Comparison of ENCODE assay signal across 26 cellular contexts in the genomic region with DNA sequence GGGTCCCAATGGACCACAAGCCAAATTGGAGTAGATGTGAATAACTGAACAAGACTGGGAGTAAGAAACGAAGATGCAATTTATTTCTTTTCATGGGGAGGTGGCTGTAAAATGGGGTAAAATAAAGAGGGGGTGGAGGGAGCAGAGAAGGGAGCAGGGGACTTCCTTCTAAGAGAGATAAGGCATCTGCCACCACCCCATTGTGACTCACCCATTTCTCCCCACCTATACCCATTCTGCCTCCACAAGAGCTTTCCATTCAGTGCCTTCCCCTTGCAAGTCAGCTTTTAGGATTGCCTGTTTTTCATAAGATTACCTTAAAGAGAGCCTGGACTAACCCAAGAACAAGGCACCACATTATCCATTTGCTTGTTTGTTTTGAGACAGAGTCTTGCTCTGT.
DNase-seq lines count a peak whose midpoint lies in the region; ATAC-seq, FAIRE-seq and TF ChIP-seq lines count a peak whose summit lies in the region.
"Had no signal": no experiment of that assay in that cellular context is flagged by ENCODE, and none has a peak within 500 bp of the region (broad histone marks: within the 10 kb centered on the region; RNA-seq: fewer than 3 reads in every experiment).

No MANE protein-coding gene starts in this region.

- H3K27me3 ChIP-seq in K562 (ENCODE audit: control insufficient read depth in 2 of 2, insufficient read depth in 2 of 2, low read length in 2 of 2) (peaks cover 14 to 44% of the 10 kb centered on the region in 2 experiments), osteoblast (ENCODE audit: insufficient read depth, low read length) (peaks cover 88% of the 10 kb centered on the region), colonic mucosa (peaks cover 70% of the 10 kb centered on the region)

- no peaks in the 10 kb centered on the region for H3K9me3 Mint-ChIP-seq in activated T-cell treated with anti-CD3 and anti-CD28 coated beads, Interleukin-2, amount 50 U/mL, for 4 hours
- no peaks in the 10 kb centered on the region for H3K9me3 Mint-ChIP-seq in activated T-cell treated with anti-CD3 and anti-CD28 coated beads, Interleukin-2, amount 50 U/mL, for 24 hours

- H3K4me1 Mint-ChIP-seq in activated T-cell treated with anti-CD3 and anti-CD28 coated beads, Interleukin-2, amount 50 U/mL, for 4 hours (ENCODE audit: low read depth), result peaks cover 21% of the 10 kb centered on the region
- H3K4me1 Mint-ChIP-seq in activated T-cell treated with anti-CD3 and anti-CD28 coated beads, Interleukin-2, amount 50 U/mL, for 24 hours (ENCODE audit: low read depth), result peaks cover 31% of the 10 kb centered on the region

- H4K20me1 ChIP-seq in K562 (replicated peaks; ENCODE audit: control insufficient read depth, insufficient read depth, low read length), result no peaks in the 10 kb centered on the region; the same call in 1 of the 2 replicates
- H4K20me1 ChIP-seq in osteoblast (ENCODE audit: insufficient read depth, low read length), result no peaks in the 10 kb centered on the region
- H4K20me1 ChIP-seq: BLaER1 had no signal

- no peak for TF ChIP-seq RAD21 in K562 (CRISPR knock-in tag; conservative IDR thresholded peaks at IDR 0.05 in 1 of 2, IDR thresholded peaks at IDR 0.05 in 1 of 2)

- no peaks in the 10 kb centered on the region for H3K79me2 ChIP-seq in K562 (ENCODE audit: control insufficient read depth, insufficient read depth, low read length)
- no peaks in the 10 kb centered on the region for H3K79me2 ChIP-seq in osteoblast (ENCODE audit: insufficient read depth, low read length)

- no peak for TF ChIP-seq POLR2A in K562 (conservative IDR thresholded peaks at IDR 0.05)

- no peak overlapping the region for H3K27ac Mint-ChIP-seq in activated T-cell treated with anti-CD3 and anti-CD28 coated beads, Interleukin-2, amount 50 U/mL, for 24 hours
- H3K27ac Mint-ChIP-seq: B cell; CD4-positive, CD25-positive, alpha-beta regulatory T cell; H9 had no signal

- H2AFZ ChIP-seq in K562 (ENCODE audit: low read depth, low read length) (no peak overlapping the region), osteoblast (ENCODE audit: low read length) (no peak overlapping the region)
- H2AFZ ChIP-seq: GM23248 had no signal

- no peak overlapping the region for H3K4me2 ChIP-seq in K562 (ENCODE audit: insufficient read depth, low read length)
- H3K4me2 ChIP-seq in osteoblast (ENCODE audit: insufficient read depth, low read length), result no peak overlapping the region
- H3K4me2 ChIP-seq: BLaER1 had no signal

- ATAC-seq in activated T-cell treated with anti-CD3 and anti-CD28 coated beads, Interleukin-2, amount 50 U/mL, for 4 hours, result peak; percentile 36 to 56
- ATAC-seq in K562, result no peak
- ATAC-seq: GM12878, HCT116 had no signal

- H3K4me3 ChIP-seq in K562, result no peak overlapping the region
- H3K4me3 ChIP-seq in osteoblast (ENCODE audit: insufficient read depth, low read length), result no peak overlapping the region
- H3K4me3 ChIP-seq in colonic mucosa, result no peak overlapping the region
- H3K4me3 ChIP-seq: BLaER1, GM12878, GM23248 had no signal

- in situ Hi-C loops in K562 (cut with MboI), result no loop called here

- no TSS peak for BruUV-seq in K562 (replicated peaks; lab: Mats Ljungman, UMichigan)

- H3K9ac ChIP-seq in K562 (ENCODE audit: insufficient read depth in 1 of 2, low read depth in 2 of 2, low read length in 2 of 2) (no peak overlapping the region), colonic mucosa (ENCODE audit: low read depth in 2 of 2, low read length in 2 of 2) (no peak overlapping the region)
- H3K9ac ChIP-seq: BLaER1, GM23248 had no signal

- no peak overlapping the region for H3K4me3 Mint-ChIP-seq in activated T-cell treated with anti-CD3 and anti-CD28 coated beads, Interleukin-2, amount 50 U/mL, for 4 hours
- H3K4me3 Mint-ChIP-seq in activated T-cell treated with anti-CD3 and anti-CD28 coated beads, Interleukin-2, amount 50 U/mL, for 24 hours, result no peak overlapping the region
- H3K4me3 Mint-ChIP-seq: B cell; CD4-positive, CD25-positive, alpha-beta regulatory T cell had no signal

- CTCF ChIA-PET in K562 (lab: Yijun Ruan, JAX; ENCODE audit: low intra/inter-chr PET ratio), result no interaction called here

- peaks cover 77% of the 10 kb centered on the region for H3K27me3 Mint-ChIP-seq in activated T-cell treated with anti-CD3 and anti-CD28 coated beads, Interleukin-2, amount 50 U/mL, for 4 hours (ENCODE audit: low read depth)
- H3K27me3 Mint-ChIP-seq in activated T-cell treated with anti-CD3 and anti-CD28 coated beads, Interleukin-2, amount 50 U/mL, for 24 hours, result peaks cover 87% of the 10 kb centered on the region

- intact Hi-C loops in K562 (cut with micrococcal nuclease) (no loop called here), colonic mucosa (cut with DNase I) (no loop called here)

- no peaks in the 10 kb centered on the region for H3K36me3 Mint-ChIP-seq in activated T-cell treated with anti-CD3 and anti-CD28 coated beads, Interleukin-2, amount 50 U/mL, for 4 hours (ENCODE audit: insufficient read depth)
- H3K36me3 Mint-ChIP-seq in activated T-cell treated with anti-CD3 and anti-CD28 coated beads, Interleukin-2, amount 50 U/mL, for 24 hours (ENCODE audit: low read depth), result no peaks in the 10 kb centered on the region
- H3K36me3 Mint-ChIP-seq: CD4-positive, CD25-positive, alpha-beta regulatory T cell; CD8-positive, alpha-beta memory T cell had no signal

- H3K27ac ChIP-seq in K562 (ENCODE audit: extremely low read depth, low read depth, low read length) (no peak overlapping the region), osteoblast (ENCODE audit: low read depth, low read length) (no peak overlapping the region), colonic mucosa (no peak overlapping the region)
- H3K27ac ChIP-seq: 22Rv1, BLaER1, C4-2B, GM23248 had no signal

- DNase-seq in activated T-cell treated with anti-CD3 and anti-CD28 coated beads, Interleukin-2, amount 50 U/mL, for 4 hours, result no peak
- DNase-seq in activated T-cell treated with anti-CD3 and anti-CD28 coated beads, Interleukin-2, amount 50 U/mL, for 24 hours, result no peak
- DNase-seq in stimulated activated CD4-positive, alpha-beta T cell treated with anti-CD3 and anti-CD28 coated beads, Interleukin-2, amount 100 ng/mL, for 4 hours (ENCODE audit: low read depth), result peak; percentile 15
- DNase-seq in stimulated activated CD4-positive, alpha-beta T cell treated with anti-CD3 and anti-CD28 coated beads, Interleukin-2, amount 100 ng/mL, for 24 hours, result no peak
- DNase-seq in K562 (ENCODE audit: extremely low read depth in 1 of 4, low spot score in 3 of 4) (no peak), osteoblast (ENCODE audit: insufficient read length, low spot score, missing footprints) (peak; percentile 62), colonic mucosa (no peak)
- DNase-seq in activated CD8-positive, alpha-beta memory T cell treated with anti-CD3 and anti-CD28 coated beads, Interleukin-2, amount 50 U/mL, for 4 hours, result no peak
- DNase-seq: CD4-positive, CD25-positive, alpha-beta regulatory T cell; CD8-positive, alpha-beta memory T cell; DMS 273 treated with DMSO at 0.1 percent for 48 hours; DMS79; EL; GDM1; GM23248; H9 had no signal

- FAIRE-seq in K562 (lab: Jason Lieb, UNC), result no peak
- FAIRE-seq: A204.1, D721Med, GM12878, GM19239, H1 had no signal

- WGBS in K562 (ENCODE audit: insufficient coverage, low coverage, missing lambda C conversion rate), result 0% methylated on average over 1 of the region's 1 CpG

- TF ChIP-seq CTCF in K562 (IDR thresholded peaks at IDR 0.05 in 2 of 3, conservative IDR thresholded peaks at IDR 0.05 in 1 of 3; ENCODE audit: insufficient read depth in 2 of 3, low read depth in 1 of 3, low read length in 3 of 3) (no peak), osteoblast (IDR thresholded peaks at IDR 0.05; ENCODE audit: extremely low read depth, low read depth, low read length) (no peak), colonic mucosa (IDR thresholded peaks at IDR 0.05) (no peak)

- POLR2A ChIA-PET in K562 (lab: Yijun Ruan, JAX), result no interaction called here

- H3K4me1 ChIP-seq in K562 (replicated peaks in 1 of 2; ENCODE audit: control insufficient read depth in 2 of 2, insufficient read depth in 2 of 2, low read length in 2 of 2), result peaks cover 0 to 24% of the 10 kb centered on the region in 2 experiments; a peak in 2 of 5 replicates
- no peaks in the 10 kb centered on the region for H3K4me1 ChIP-seq in osteoblast (ENCODE audit: insufficient read depth, low read length)
- no peaks in the 10 kb centered on the region for H3K4me1 ChIP-seq in colonic mucosa
- H3K4me1 ChIP-seq: BLaER1 had no signal

- no peak for TF ChIP-seq EP300 in K562 (IDR thresholded peaks at IDR 0.05; ENCODE audit: low read length)

- H3K9me1 ChIP-seq in K562 (ENCODE audit: control insufficient read depth, insufficient read depth, low read length), result no peaks in the 10 kb centered on the region

- H3K9me3 ChIP-seq in K562 (replicated peaks; ENCODE audit: control insufficient read depth, insufficient read depth, low read depth, low read length) (no peaks in the 10 kb centered on the region), osteoblast (ENCODE audit: low read depth, low read length) (no peaks in the 10 kb centered on the region), colonic mucosa (no peaks in the 10 kb centered on the region)

- H3K36me3 ChIP-seq in K562 (ENCODE audit: control insufficient read depth, insufficient read depth, low read length) (no peaks in the 10 kb centered on the region), osteoblast (ENCODE audit: insufficient read depth, low read length) (no peaks in the 10 kb centered on the region), colonic mucosa (no peaks in the 10 kb centered on the region)
- H3K36me3 ChIP-seq: BLaER1 had no signal

TF ChIP-seq in K562, 482 proteins besides CTCF, POLR2A, EP300 and RAD21:
- TF ChIP-seq, protein P1, sequence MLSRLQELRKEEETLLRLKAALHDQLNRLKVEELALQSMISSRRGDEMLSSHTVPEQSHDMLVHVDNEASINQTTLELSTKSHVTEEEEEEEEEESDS (CRISPR knock-in tag; IDR thresholded peaks at IDR 0.05), result no peak
- peak; percentile 46; the same call in 1 of the 2 replicates for TF ChIP-seq FOSL1 (tag; conservative IDR thresholded peaks at IDR 0.05)

Comparison
In these comparisons a context has a peak if more than half of its experiments do, and no peak if none do; other contexts are left out.
1. DNase-seq: peak in stimulated activated CD4-positive, alpha-beta T cell treated with anti-CD3 and anti-CD28 coated beads, Interleukin-2, amount 100 ng/mL, for 4 hours (single experiment) and osteoblast (single experiment); none in activated T-cell treated with anti-CD3 and anti-CD28 coated beads, Interleukin-2, amount 50 U/mL, for 4 hours (single experiment), activated T-cell treated with anti-CD3 and anti-CD28 coated beads, Interleukin-2, amount 50 U/mL, for 24 hours (single experiment), stimulated activated CD4-positive, alpha-beta T cell treated with anti-CD3 and anti-CD28 coated beads, Interleukin-2, amount 100 ng/mL, for 24 hours (0 of 2), K562 (0 of 4), activated CD8-positive, alpha-beta memory T cell treated with anti-CD3 and anti-CD28 coated beads, Interleukin-2, amount 50 U/mL, for 4 hours (single experiment) and colonic mucosa (single experiment).